ENCODE assay signal across 8 cellular contexts in genomic region chr7:74890158-74891123, GRCh38. TPM values are rescaled to one million over a fixed set of nuclear protein-coding genes. Genes with fewer than 3 reads are reported as not detected.
DNase-seq lines count a peak whose midpoint lies in the region; ATAC-seq and TF ChIP-seq lines count a peak whose summit lies in the region.
"Not testable (repeated sequence)": the region's sequence is repeated elsewhere in the genome, so short reads cannot be mapped to it uniquely, and the experiment has no call there.

No MANE protein-coding gene starts in this region.

- not testable (repeated sequence) for H3K9me3 Mint-ChIP-seq in activated CD8-positive, alpha-beta T cell treated with anti-CD3 and anti-CD28 coated beads, Interleukin-2, amount 10 ng/mL, durations not matched to agents 7 days and 5 days (ENCODE audit: insufficient read depth)

- not testable (repeated sequence) for H3K4me1 Mint-ChIP-seq in activated CD8-positive, alpha-beta T cell treated with anti-CD3 and anti-CD28 coated beads, Interleukin-2, amount 10 ng/mL, durations not matched to agents 7 days and 5 days (ENCODE audit: low read depth)

- CTCF ChIA-PET in activated CD8-positive, alpha-beta T cell treated with anti-CD3 and anti-CD28 coated beads, Interleukin-2, amount 10 ng/mL, durations not matched to agents 7 days and 5 days (lab: Charles Lee): not testable (repeated sequence)

- not testable (repeated sequence) for H3K27me3 ChIP-seq in dorsolateral prefrontal cortex, right lobe of liver

- no CpG with 5 or more reads among the region's 84 CpGs for WGBS in right lobe of liver (ENCODE audit: insufficient coverage, low coverage, low lambda C conversion rate, missing lambda C conversion rate)

- H3K4me3 ChIP-seq in dorsolateral prefrontal cortex (peak overlapping the region in 58 of 59 donors; percentile 19 to 81 (median 69)), right lobe of liver (peak overlapping the region; percentile 58 to 75 (median 68))

- H3K4me3 Mint-ChIP-seq in activated CD8-positive, alpha-beta T cell treated with anti-CD3 and anti-CD28 coated beads, Interleukin-2, amount 10 ng/mL, durations not matched to agents 7 days and 5 days: peak overlapping the region; percentile 70

- H3K27ac Mint-ChIP-seq in activated CD8-positive, alpha-beta T cell treated with anti-CD3 and anti-CD28 coated beads, Interleukin-2, amount 10 ng/mL, durations not matched to agents 7 days and 5 days: peak overlapping the region; percentile 83

- intact Hi-C loops in dorsolateral prefrontal cortex (cut with DNase I); right lobe of liver (cut with DNase I): not testable (repeated sequence)

- DNase-seq in Ammon's horn (ENCODE audit: low spot score): peak; percentile 80
- DNase-seq in HT1080 (ENCODE audit: low read depth): peak; percentile 90
- DNase-seq in NOMO-1 (lab: John Stamatoyannopoulos, UW; ENCODE audit: unreplicated experiment in 2 of 2): peak; percentile 57 to 78
- peak; percentile 70 for DNase-seq in activated CD8-positive, alpha-beta T cell treated with anti-CD3 and anti-CD28 coated beads, Interleukin-2, amount 10 ng/mL, durations not matched to agents 7 days and 5 days
- DNase-seq in dorsolateral prefrontal cortex: peak; percentile 76 to 93 (median 88)
- DNase-seq in right lobe of liver: peak; percentile 89 to 93 (median 90)
- DNase-seq in stimulated activated CD4-positive, alpha-beta T cell treated with anti-CD3 and anti-CD28 coated beads, Interleukin-1b, Interleukin-23, amount 100 ng/mL, for 24 hours (ENCODE audit: low read depth in 4 of 4, low spot score in 1 of 4): peak; percentile 44 to 72 (median 59)

- H3K27ac ChIP-seq in dorsolateral prefrontal cortex (peak overlapping the region in 37 of 59 donors; percentile 24 to 88 (median 74)), right lobe of liver (peak overlapping the region; percentile 69 to 86 (median 74))

- H3K27me3 Mint-ChIP-seq in activated CD8-positive, alpha-beta T cell treated with anti-CD3 and anti-CD28 coated beads, Interleukin-2, amount 10 ng/mL, durations not matched to agents 7 days and 5 days (ENCODE audit: low read depth): not testable (repeated sequence)

- TF ChIP-seq POLR2A in right lobe of liver (IDR thresholded peaks at IDR 0.05): peak; percentile 70

- H3K36me3 ChIP-seq in right lobe of liver: not testable (repeated sequence)

- not testable (repeated sequence) for H3K36me3 Mint-ChIP-seq in activated CD8-positive, alpha-beta T cell treated with anti-CD3 and anti-CD28 coated beads, Interleukin-2, amount 10 ng/mL, durations not matched to agents 7 days and 5 days (ENCODE audit: low read depth)

- not testable (repeated sequence) for H3K9me3 ChIP-seq in right lobe of liver

- POLR2A ChIA-PET in activated CD8-positive, alpha-beta T cell treated with anti-CD3 and anti-CD28 coated beads, Interleukin-2, amount 10 ng/mL, durations not matched to agents 7 days and 5 days (lab: Charles Lee): not testable (repeated sequence)

- ATAC-seq in GM19463 (IDR thresholded peaks at IDR 0.05; ENCODE audit: unreplicated experiment) (peak; percentile 67), right lobe of liver (peak; percentile 90 to 95 (median 91))
- ATAC-seq in activated CD8-positive, alpha-beta T cell treated with anti-CD3 and anti-CD28 coated beads, Interleukin-2, amount 10 ng/mL, durations not matched to agents 7 days and 5 days: peak; percentile 85

- H3K4me1 ChIP-seq in right lobe of liver: not testable (repeated sequence)

- TF ChIP-seq CTCF in dorsolateral prefrontal cortex (IDR thresholded peaks at IDR 0.05 in 54 of 56, conservative IDR thresholded peaks at IDR 0.05 in 2 of 56; ENCODE audit: low read depth in 1 of 56, partially characterized antibody in 56 of 56); right lobe of liver (IDR thresholded peaks at IDR 0.05): not testable (repeated sequence)

RNA-seq across cellular contexts. Expression of gene GTF2IRD2, which starts 39.0 kb away (rescaled TPM):
- total RNA-seq in HT1080 (2014; rRNA removed; shearing (Covaris generic)): 3.5 TPM in 1 of 2 replicates, not detected in the other
- 4.8 and 6.2 TPM in 2 replicates for polyA plus RNA-seq in HT1080 (2015; cell fraction: cytosol; rRNA removed)
- polyA plus RNA-seq in HT1080 (2015; cell fraction: nucleus; rRNA removed): 3.9 and 5.2 TPM in 2 replicates
- 10 to 100 TPM in 1 of 2 experiments, 1 to 10 TPM in 1; 8.3 to 10.8 TPM for total RNA-seq in activated CD8-positive, alpha-beta T cell treated with anti-CD3 and anti-CD28 coated beads, Interleukin-2, amount 10 ng/mL, durations not matched to agents 7 days and 5 days
- total RNA-seq in dorsolateral prefrontal cortex (10 to 100 TPM in 112 of 120 experiments, 1 to 10 TPM in 8; 7.9 to 37.7 (median 17.9) TPM), right lobe of liver (10 to 100 TPM in 1 of 6 experiments, 1 to 10 TPM in 5; 1.3 to 13.9 (median 7.7) TPM)

Comparison
In these comparisons a context has a peak if more than half of its experiments do, and no peak if none do; other contexts are left out.
1. Peak in every context shown above with its lines: DNase-seq, ATAC-seq, H3K4me3 ChIP-seq and H3K27ac ChIP-seq.